24 cellular contexts compared by ENCODE assay signal in the genomic region with DNA sequence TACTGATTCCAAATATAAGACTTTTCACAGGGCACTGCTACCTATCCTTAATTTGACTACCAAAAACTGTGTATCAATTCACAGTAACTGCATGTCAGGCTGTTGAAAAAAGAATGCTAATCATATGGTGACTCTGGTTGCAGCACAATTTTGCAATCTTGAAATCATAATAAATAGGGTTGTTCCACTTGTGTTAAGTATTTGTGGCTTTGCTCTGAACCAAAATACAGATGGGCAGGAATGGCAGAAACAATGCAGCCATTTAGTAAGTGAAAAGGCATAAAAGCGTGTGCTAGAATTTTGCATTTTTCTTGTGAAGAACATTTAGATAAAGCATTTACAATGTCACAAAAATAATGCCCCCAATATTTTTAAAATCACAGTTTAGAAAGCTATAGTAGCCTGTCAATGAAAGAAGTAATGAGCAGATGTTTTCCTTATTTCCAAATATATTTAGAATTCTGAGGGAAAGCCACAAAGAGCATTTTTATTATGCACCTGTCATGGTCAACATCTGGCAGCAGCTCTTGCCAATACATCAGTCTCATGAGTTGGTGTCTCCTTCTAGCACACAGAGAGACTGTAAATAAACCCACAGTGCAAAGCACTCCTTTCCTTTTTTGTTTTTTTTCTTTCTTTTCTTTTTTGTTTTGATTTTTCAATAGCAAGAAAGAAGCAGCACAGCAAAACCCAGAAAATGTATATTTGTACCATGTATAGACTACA. TPM values are rescaled to one million over a fixed set of nuclear protein-coding genes. Genes with fewer than 3 reads are reported as not detected.
DNase-seq lines count a peak whose midpoint lies in the region; ATAC-seq and TF ChIP-seq lines count a peak whose summit lies in the region.
"Had no signal": no experiment of that assay in that cellular context is flagged by ENCODE, and none has a peak within 500 bp of the region (broad histone marks: within the 10 kb centered on the region; RNA-seq: fewer than 3 reads in every experiment).

No MANE protein-coding gene starts in this region.

- H3K9me3 ChIP-seq in psoas muscle = no peaks in the 10 kb centered on the region
- H3K9me3 ChIP-seq: MG63, Peyer's patch, SK-N-SH had no signal

- no peaks in the 10 kb centered on the region for H3K4me1 ChIP-seq in psoas muscle
- H3K4me1 ChIP-seq: Peyer's patch had no signal

- H3K4me3 ChIP-seq in psoas muscle = no peak overlapping the region
- H3K4me3 ChIP-seq: GM23338, MG63, Peyer's patch had no signal

- no peaks in the 10 kb centered on the region for H3K36me3 ChIP-seq in psoas muscle (ENCODE audit: insufficient read depth in 1 of 2, low read depth in 1 of 2)
- H3K36me3 ChIP-seq: MG63, Peyer's patch had no signal

- ATAC-seq in sciatic nerve (peak; percentile 51), GM18498 (IDR thresholded peaks at IDR 0.05; ENCODE audit: unreplicated experiment) (no peak), psoas muscle (no peak)
- ATAC-seq: CD8-positive, alpha-beta T cell; GM23338; HCT116; Right ventricle myocardium inferior; T-cell had no signal

- TF ChIP-seq CTCF in VCaP (conservative IDR thresholded peaks at IDR 0.05) (no peak), psoas muscle (IDR thresholded peaks at IDR 0.05) (no peak), GM10248 (IDR thresholded peaks at IDR 0.05; ENCODE audit: control extremely low read depth, extremely low read depth, low read depth, missing control alignments) (no peak)

- CTCF ChIA-PET in GM10248 (lab: Yijun Ruan, JAX) = interaction anchor here (1.3 to 4.4 kb wide), 2 partner anchors 15 to 19 kb away, joined by 3 to 25 read pairs; no protein-coding TSS in a partner anchor

- POLR2A ChIA-PET in GM10248 (lab: Yijun Ruan, JAX) = no interaction called here

- intact Hi-C loops in sciatic nerve (cut with DNase I) (no loop called here), psoas muscle (cut with DNase I) (no loop called here)

- 45 to 75% (median 49%) methylated on average over 1 of the region's 1 CpG for WGBS in psoas muscle, 3 donors

- DNase-seq in NCI-H2107 treated with DMSO at 0.1 percent for 48 hours (lab: John Stamatoyannopoulos, UW; ENCODE audit: unreplicated experiment) (peak; percentile 19), NCI-H2107 (lab: John Stamatoyannopoulos, UW) (no peak), NCI-H2029 (lab: John Stamatoyannopoulos, UW) (peak; percentile 9), sciatic nerve (ENCODE audit: low spot score) (no peak), psoas muscle (no peak), GM10248 (ENCODE audit: extremely low spot score) (no peak)
- DNase-seq: 8988T; Calu3; CD8-positive, alpha-beta T cell; MG63; NCI-H1092 treated with DMSO at 0.1 percent for 48 hours; NCI-H146; NCI-H226; NCI-H524; NK-92 treated with Interleukin-12 subunit alpha and Interleukin-12 subunit beta, amount 100 ng/mL, for 24 hours; Peyer's patch; SK-N-SH; T-cell had no signal

- H3K27ac ChIP-seq in VCaP (peak overlapping the region; percentile 8; the same call in 1 of the 2 replicates), psoas muscle (no peak overlapping the region)
- H3K27ac ChIP-seq: HL-60, Peyer's patch had no signal

- H3K27me3 ChIP-seq in psoas muscle (ENCODE audit: insufficient read depth in 3 of 3, low read length in 2 of 3) = no peaks in the 10 kb centered on the region
- H3K27me3 ChIP-seq: MG63, Peyer's patch had no signal

RNA-seq across cellular contexts. Expression of gene PAM, which starts 54.8 kb away (rescaled TPM):
- total RNA-seq in sciatic nerve (188 TPM), psoas muscle (100 to 1,000 TPM in 3 of 4 donors, 10 to 100 TPM in 1; 99.1 to 279 (median 191) TPM)
- 100 to 1,000 TPM in 2 of 3 donors, 10 to 100 TPM in 1; 29.5 to 193 (median 139) TPM for polyA plus RNA-seq in psoas muscle

Comparison
In these comparisons a context has a peak if more than half of its experiments do, and no peak if none do; other contexts are left out.
1. DNase-seq: peak in NCI-H2107 treated with DMSO at 0.1 percent for 48 hours (single experiment) and NCI-H2029 (single experiment); none in NCI-H2107 (single experiment), sciatic nerve (single experiment), psoas muscle (0 of 2) and GM10248 (single experiment).